In genomic region chr19:10107817-10108367, GRCh38 we compare ENCODE assay signal across 1 cellular context.
TF ChIP-seq lines count a peak whose summit lies in the region.

No MANE protein-coding gene starts in this region.

TF ChIP-seq in HCT116, 20 proteins besides CTCF, POLR2A, EP300 and RAD21 (continued from another document):
- TF ChIP-seq ZBTB33 (IDR thresholded peaks at IDR 0.05; ENCODE audit: extremely low read depth, insufficient replicate concordance, low read length) (no peak), MAX (IDR thresholded peaks at IDR 0.05) (no peak), EZH2 (IDR thresholded peaks at IDR 0.05) (no peak), SP1 (IDR thresholded peaks at IDR 0.05; ENCODE audit: low read depth) (no peak), ZFX (IDR thresholded peaks at IDR 0.05) (no peak), ATF3 (IDR thresholded peaks at IDR 0.05) (no peak), EZH2phosphoT487 (IDR thresholded peaks at IDR 0.05; ENCODE audit: borderline replicate concordance) (no peak), FOSL1 (IDR thresholded peaks at IDR 0.05; ENCODE audit: low read depth) (no peak), CEBPB (IDR thresholded peaks at IDR 0.05; ENCODE audit: low read depth) (no peak), POLR2AphosphoS5 (IDR thresholded peaks at IDR 0.05; ENCODE audit: low read depth, low read length) (no peak), JUND (IDR thresholded peaks at IDR 0.05) (no peak), TCF7L2 (IDR thresholded peaks at IDR 0.05; ENCODE audit: borderline replicate concordance, extremely low read depth, insufficient read depth, insufficient read length) (no peak), REST (IDR thresholded peaks at IDR 0.05; ENCODE audit: low read depth) (no peak), SRF (IDR thresholded peaks at IDR 0.05; ENCODE audit: low read depth) (no peak), ZNF274 (IDR thresholded peaks at IDR 0.05; ENCODE audit: low read depth, low read length) (no peak), SIN3A (IDR thresholded peaks at IDR 0.05; ENCODE audit: low read depth) (no peak)
